In the genomic region with DNA sequence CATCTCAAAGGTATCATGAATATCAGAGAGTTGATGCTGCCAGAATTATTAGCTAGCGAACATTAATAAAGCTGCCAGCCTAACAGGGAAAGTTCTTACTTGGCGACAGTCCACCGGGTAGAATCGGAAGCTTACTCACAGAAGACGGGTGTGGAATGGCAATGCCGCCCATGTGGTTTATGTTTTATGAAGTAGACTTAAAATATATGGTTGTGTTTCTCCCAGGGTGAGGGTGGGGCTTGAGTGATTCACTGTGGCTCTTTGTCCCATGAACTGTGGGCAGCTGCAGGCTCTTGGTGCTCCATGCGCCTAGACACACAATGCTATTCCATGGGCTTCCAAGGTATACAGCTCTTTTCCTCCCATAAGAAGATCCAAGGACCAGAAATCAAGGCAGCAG, we compare ENCODE assay signal across 19 cellular contexts.
"Had no signal": no experiment of that assay in that cellular context is flagged by ENCODE, and none has a peak within 500 bp of the region (broad histone marks: within the 10 kb centered on the region; RNA-seq: fewer than 3 reads in every experiment).

No MANE protein-coding gene starts in this region.

- H3K4me3 ChIP-seq: body of pancreas, dorsolateral prefrontal cortex, lung, thyroid gland had no signal

- ATAC-seq: activated CD8-positive, alpha-beta T cell treated with anti-CD3 and anti-CD28 coated beads, Interleukin-2, amount 10 ng/mL, durations not matched to agents 7 days and 5 days; body of pancreas; left colon had no signal

- H3K4me3 Mint-ChIP-seq: activated CD4-positive, alpha-beta T cell treated with anti-CD3 and anti-CD28 coated beads, Interleukin-2, amount 10 ng/mL, durations not matched to agents 7 days and 5 days; activated CD8-positive, alpha-beta T cell treated with anti-CD3 and anti-CD28 coated beads, Interleukin-2, amount 10 ng/mL, durations not matched to agents 7 days and 5 days; activated T-cell treated with anti-CD3 and anti-CD28 coated beads, Interleukin-2, amount 50 U/mL, for 24 hours; endodermal cell; mesothelial cell of epicardium had no signal

- H3K9me3 Mint-ChIP-seq: activated CD4-positive, alpha-beta T cell treated with anti-CD3 and anti-CD28 coated beads, Interleukin-2, amount 10 ng/mL, durations not matched to agents 7 days and 5 days; activated T-cell treated with anti-CD3 and anti-CD28 coated beads, Interleukin-2, amount 50 U/mL, for 24 hours; activated T-helper 2 cell treated with anti-CD3 and anti-CD28 coated beads, Interferon-gamma antibody, Interleukin-2, Interleukin-4, amounts not matched to agents 10 μg/mL and 5 μg/mL and 100 μg/mL, durations not matched to agents 14 hours and 24 hours and 36 hours had no signal

- H3K36me3 Mint-ChIP-seq: mesothelial cell of epicardium had no signal

- DNase-seq: activated CD4-positive, alpha-beta T cell treated with anti-CD3 and anti-CD28 coated beads, Interleukin-2, amount 10 ng/mL, durations not matched to agents 7 days and 5 days; activated CD8-positive, alpha-beta T cell treated with anti-CD3 and anti-CD28 coated beads, Interleukin-2, amount 10 ng/mL, durations not matched to agents 7 days and 5 days; activated naive CD4-positive, alpha-beta T cell treated with Interleukin-2 at 50 U/mL for 16 hours; activated T-cell treated with anti-CD3 and anti-CD28 coated beads, Interleukin-2, amount 50 U/mL, for 24 hours; body of pancreas; caudate nucleus; dorsolateral prefrontal cortex; endodermal cell; erythroblast; left colon; occipital lobe; retina; stimulated activated CD8-positive, alpha-beta memory T cell treated with anti-CD3 and anti-CD28 coated beads, Interleukin-4, amount 100 ng/mL, for 48 hours; stimulated activated naive CD4-positive, alpha-beta T cell; T1000; thyroid gland had no signal

- H3K4me1 ChIP-seq: body of pancreas, thyroid gland had no signal

- H3K27me3 Mint-ChIP-seq: activated T-cell treated with anti-CD3 and anti-CD28 coated beads, Interleukin-2, amount 50 U/mL, for 24 hours had no signal

- H3K27ac Mint-ChIP-seq: activated CD4-positive, alpha-beta T cell treated with anti-CD3 and anti-CD28 coated beads, Interleukin-2, amount 10 ng/mL, durations not matched to agents 7 days and 5 days; activated CD8-positive, alpha-beta T cell treated with anti-CD3 and anti-CD28 coated beads, Interleukin-2, amount 10 ng/mL, durations not matched to agents 7 days and 5 days; activated T-cell treated with anti-CD3 and anti-CD28 coated beads, Interleukin-2, amount 50 U/mL, for 24 hours; activated T-helper 2 cell treated with anti-CD3 and anti-CD28 coated beads, Interferon-gamma antibody, Interleukin-2, Interleukin-4, amounts not matched to agents 10 μg/mL and 5 μg/mL and 100 μg/mL, durations not matched to agents 14 hours and 24 hours and 36 hours; endodermal cell; mesothelial cell of epicardium had no signal

- H3K36me3 ChIP-seq: thyroid gland had no signal

- H3K27me3 ChIP-seq: body of pancreas, dorsolateral prefrontal cortex, thyroid gland had no signal

- H3K9me3 ChIP-seq: body of pancreas, thyroid gland had no signal

- H3K4me1 Mint-ChIP-seq: activated CD4-positive, alpha-beta T cell treated with anti-CD3 and anti-CD28 coated beads, Interleukin-2, amount 10 ng/mL, durations not matched to agents 7 days and 5 days had no signal

- H3K27ac ChIP-seq: body of pancreas, dorsolateral prefrontal cortex, thyroid gland had no signal
